In genomic region chr10:103676058-103676785, GRCh38 we compare ENCODE assay signal across 1 cellular context.
TF ChIP-seq lines count a peak whose summit lies in the region.

No MANE protein-coding gene starts in this region.

TF ChIP-seq in SK-N-SH, 30 proteins besides CTCF, POLR2A, EP300 and RAD21 (continued from another document):
- TF ChIP-seq, protein P1, sequence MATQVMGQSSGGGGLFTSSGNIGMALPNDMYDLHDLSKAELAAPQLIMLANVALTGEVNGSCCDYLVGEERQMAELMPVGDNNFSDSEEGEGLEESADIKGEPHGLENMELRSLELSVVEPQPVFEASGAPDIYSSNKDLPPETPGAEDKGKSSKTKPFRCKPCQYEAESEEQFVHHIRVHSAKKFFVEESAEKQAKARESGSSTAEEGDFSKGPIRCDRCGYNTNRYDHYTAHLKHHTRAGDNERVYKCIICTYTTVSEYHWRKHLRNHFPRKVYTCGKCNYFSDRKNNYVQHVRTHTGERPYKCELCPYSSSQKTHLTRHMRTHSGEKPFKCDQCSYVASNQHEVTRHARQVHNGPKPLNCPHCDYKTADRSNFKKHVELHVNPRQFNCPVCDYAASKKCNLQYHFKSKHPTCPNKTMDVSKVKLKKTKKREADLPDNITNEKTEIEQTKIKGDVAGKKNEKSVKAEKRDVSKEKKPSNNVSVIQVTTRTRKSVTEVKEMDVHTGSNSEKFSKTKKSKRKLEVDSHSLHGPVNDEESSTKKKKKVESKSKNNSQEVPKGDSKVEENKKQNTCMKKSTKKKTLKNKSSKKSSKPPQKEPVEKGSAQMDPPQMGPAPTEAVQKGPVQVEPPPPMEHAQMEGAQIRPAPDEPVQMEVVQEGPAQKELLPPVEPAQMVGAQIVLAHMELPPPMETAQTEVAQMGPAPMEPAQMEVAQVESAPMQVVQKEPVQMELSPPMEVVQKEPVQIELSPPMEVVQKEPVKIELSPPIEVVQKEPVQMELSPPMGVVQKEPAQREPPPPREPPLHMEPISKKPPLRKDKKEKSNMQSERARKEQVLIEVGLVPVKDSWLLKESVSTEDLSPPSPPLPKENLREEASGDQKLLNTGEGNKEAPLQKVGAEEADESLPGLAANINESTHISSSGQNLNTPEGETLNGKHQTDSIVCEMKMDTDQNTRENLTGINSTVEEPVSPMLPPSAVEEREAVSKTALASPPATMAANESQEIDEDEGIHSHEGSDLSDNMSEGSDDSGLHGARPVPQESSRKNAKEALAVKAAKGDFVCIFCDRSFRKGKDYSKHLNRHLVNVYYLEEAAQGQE (IDR thresholded peaks at IDR 0.05; ENCODE audit: low read depth, low read length), result no peak
- no peak for TF ChIP-seq CHD2 (IDR thresholded peaks at IDR 0.05; ENCODE audit: low read length, partially characterized antibody)
- TF ChIP-seq MEF2A (IDR thresholded peaks at IDR 0.05; ENCODE audit: borderline replicate concordance, low read depth), result no peak
- no peak for TF ChIP-seq TEAD4 (IDR thresholded peaks at IDR 0.05; ENCODE audit: borderline replicate concordance, insufficient read depth)
- TF ChIP-seq SIN3A (IDR thresholded peaks at IDR 0.05; ENCODE audit: borderline replicate concordance, low read depth, low read length), result no peak
- no peak for TF ChIP-seq FOXM1 (IDR thresholded peaks at IDR 0.05; ENCODE audit: low read depth)
- TF ChIP-seq SMC3 (IDR thresholded peaks at IDR 0.05; ENCODE audit: low read depth, low read length), result no peak
- TF ChIP-seq RFX5 (IDR thresholded peaks at IDR 0.05; ENCODE audit: low read length), result no peak
- TF ChIP-seq EZH2phosphoT487 (IDR thresholded peaks at IDR 0.05; ENCODE audit: borderline replicate concordance, low read depth), result no peak
- no peak for TF ChIP-seq PBX3 (IDR thresholded peaks at IDR 0.05)
